In genomic region chr14:93859957-93860356, GRCh38 we compare ENCODE assay signal across 26 cellular contexts.
DNase-seq lines count a peak whose midpoint lies in the region; ATAC-seq and TF ChIP-seq lines count a peak whose summit lies in the region.
"Had no signal": no experiment of that assay in that cellular context is flagged by ENCODE, and none has a peak within 500 bp of the region (broad histone marks: within the 10 kb centered on the region; RNA-seq: fewer than 3 reads in every experiment).

No MANE protein-coding gene starts in this region.

- H3K9me3 Mint-ChIP-seq in MCF 10A (ENCODE audit: unreplicated experiment) = no peaks in the 10 kb centered on the region
- H3K9me3 Mint-ChIP-seq: activated naive CD4-positive, alpha-beta T cell treated with anti-CD3 and anti-CD28 coated beads, Interleukin-2, amount 10 ng/mL, durations not matched to agents 7 days and 5 days; activated T-helper 1 cell treated with anti-CD3 and anti-CD28 coated beads, Interleukin-12 subunit alpha, Interleukin-12 subunit beta, Interleukin-2, Interleukin-4 antibody, amounts not matched to agents 30 ng/mL and 10 ng/mL and 1 ng/mL, durations not matched to agents 14 hours and 24 hours and 36 hours had no signal

- BruUV-seq in MCF 10A (replicated peaks; lab: Mats Ljungman, UMichigan) = no TSS peak
- no TSS peak for BruUV-seq in mammary epithelial cell (replicated peaks; lab: Mats Ljungman, UMichigan)

- no peak overlapping the region for H3K27ac ChIP-seq in mammary epithelial cell (ENCODE audit: insufficient read depth, low read depth, low read length)
- H3K27ac ChIP-seq in esophagus squamous epithelium = peak overlapping the region; percentile 9 to 81 (median 71)
- H3K27ac ChIP-seq in stomach = peak overlapping the region in 4 of 5 donors; percentile 23 to 71 (median 51)
- H3K27ac ChIP-seq: BLaER1, cardiac muscle cell, heart left ventricle had no signal

- no peak overlapping the region for H3K4me2 ChIP-seq in mammary epithelial cell (ENCODE audit: insufficient read depth, low read depth, low read length)
- H3K4me2 ChIP-seq: BLaER1 had no signal

- TF ChIP-seq CTCF in MCF 10A (IDR thresholded peaks at IDR 0.05; ENCODE audit: unreplicated experiment) (no peak), mammary epithelial cell (conservative IDR thresholded peaks at IDR 0.05 in 1 of 2, IDR thresholded peaks at IDR 0.05 in 1 of 2; ENCODE audit: extremely low read depth in 1 of 2, insufficient read depth in 1 of 2, low read depth in 1 of 2, low read length in 2 of 2) (no peak), esophagus squamous epithelium (IDR thresholded peaks at IDR 0.05) (no peak), stomach (IDR thresholded peaks at IDR 0.05) (no peak)

- CTCF ChIA-PET in MCF 10A (lab: Yijun Ruan, JAX) = interaction anchor here (0.6 to 1.4 kb wide), 3 partner anchors 9 to 228 kb away, joined by 3 read pairs; no protein-coding TSS in a partner anchor
- CTCF ChIA-PET in mammary epithelial cell (lab: Charles Lee; ENCODE audit: low non-redundant PET) = no interaction called here

- no peak overlapping the region for H3K27ac Mint-ChIP-seq in MCF 10A (ENCODE audit: low read depth, unreplicated experiment)
- H3K27ac Mint-ChIP-seq: activated B cell treated with CpG ODN at 0.5 μM for 24 hours; activated naive CD4-positive, alpha-beta T cell treated with anti-CD3 and anti-CD28 coated beads, Interleukin-2, amount 10 ng/mL, durations not matched to agents 7 days and 5 days; activated T-helper 1 cell treated with anti-CD3 and anti-CD28 coated beads, Interleukin-12 subunit alpha, Interleukin-12 subunit beta, Interleukin-2, Interleukin-4 antibody, amounts not matched to agents 30 ng/mL and 10 ng/mL and 1 ng/mL, durations not matched to agents 14 hours and 24 hours and 36 hours; HFFc6; naive B cell had no signal

- no peaks in the 10 kb centered on the region for H3K4me1 Mint-ChIP-seq in MCF 10A (ENCODE audit: insufficient read depth, unreplicated experiment)
- H3K4me1 Mint-ChIP-seq: activated B cell treated with CpG ODN at 0.5 μM for 24 hours; activated naive CD4-positive, alpha-beta T cell treated with anti-CD3 and anti-CD28 coated beads, Interleukin-2, amount 10 ng/mL, durations not matched to agents 7 days and 5 days; naive B cell had no signal

- 1% methylated on average over 7 of the region's 7 CpGs for WGBS in mammary epithelial cell (ENCODE audit: low coverage, missing lambda C conversion rate)
- 54 to 83% methylated on average over 6 to 7 of the region's 7 CpGs for WGBS in esophagus squamous epithelium, 2 donors
- WGBS in stomach, 5 donors = 66 to 87% (median 76%) methylated on average over 7 of the region's 7 CpGs

- H3K36me3 Mint-ChIP-seq in MCF 10A (ENCODE audit: insufficient read depth, unreplicated experiment) = no peaks in the 10 kb centered on the region
- H3K36me3 Mint-ChIP-seq: activated naive CD4-positive, alpha-beta T cell treated with anti-CD3 and anti-CD28 coated beads, Interleukin-2, amount 10 ng/mL, durations not matched to agents 7 days and 5 days; naive B cell had no signal

- H3K4me1 ChIP-seq in mammary epithelial cell (ENCODE audit: insufficient read depth, low read length) (no peaks in the 10 kb centered on the region), esophagus squamous epithelium (peaks cover 0 to 23% (median 11%) of the 10 kb centered on the region in 3 donors), stomach (peaks cover 0 to 30% (median 4%) of the 10 kb centered on the region in 4 donors)
- H3K4me1 ChIP-seq: heart left ventricle had no signal

- H3K27me3 Mint-ChIP-seq in MCF 10A (ENCODE audit: insufficient read depth, unreplicated experiment) = peaks cover 67% of the 10 kb centered on the region
- H3K27me3 Mint-ChIP-seq: activated B cell treated with CpG ODN at 0.5 μM for 24 hours had no signal

- in situ Hi-C loops in mammary epithelial cell (cut with MboI; ENCODE audit: low sequenced_read_pairs in 2 of 2) = no loop called here

- H3K4me3 ChIP-seq in mammary epithelial cell (replicated peaks in 1 of 3; ENCODE audit: insufficient read depth in 1 of 3, low read depth in 2 of 3, low read length in 3 of 3) (no peak overlapping the region), esophagus squamous epithelium (no peak overlapping the region), stomach (no peak overlapping the region)
- H3K4me3 ChIP-seq: BLaER1, cardiac muscle cell, heart left ventricle, MG63 had no signal

- ATAC-seq in HG03520 (IDR thresholded peaks at IDR 0.05; ENCODE audit: unreplicated experiment) = no peak
- ATAC-seq: heart left ventricle, left colon, Right ventricle myocardium inferior had no signal

- no peaks in the 10 kb centered on the region for H4K20me1 ChIP-seq in mammary epithelial cell (ENCODE audit: insufficient read depth, low read length)
- H4K20me1 ChIP-seq: BLaER1 had no signal

- intact Hi-C loops in MCF 10A (cut with micrococcal nuclease) (no loop called here), mammary epithelial cell (cut with micrococcal nuclease) (no loop called here), esophagus squamous epithelium (cut with DNase I) (no loop called here), stomach (cut with DNase I; ENCODE audit: low total_unique reads) (no loop called here)

- no peak overlapping the region for H3K4me3 Mint-ChIP-seq in MCF 10A (ENCODE audit: unreplicated experiment)
- H3K4me3 Mint-ChIP-seq: activated B cell treated with CpG ODN at 0.5 μM for 24 hours; activated naive CD4-positive, alpha-beta T cell treated with anti-CD3 and anti-CD28 coated beads, Interleukin-2, amount 10 ng/mL, durations not matched to agents 7 days and 5 days; activated T-helper 1 cell treated with anti-CD3 and anti-CD28 coated beads, Interleukin-12 subunit alpha, Interleukin-12 subunit beta, Interleukin-2, Interleukin-4 antibody, amounts not matched to agents 30 ng/mL and 10 ng/mL and 1 ng/mL, durations not matched to agents 14 hours and 24 hours and 36 hours; HFFc6; naive B cell had no signal

- no peak overlapping the region for H3K9ac ChIP-seq in mammary epithelial cell (ENCODE audit: insufficient read depth, low read length)
- H3K9ac ChIP-seq: BLaER1 had no signal

- DNase-seq in MCF 10A (ENCODE audit: unreplicated experiment) = peak; percentile 13
- no peak for DNase-seq in mammary epithelial cell
- peak; percentile 38 for DNase-seq in NCI-H69 (lab: John Stamatoyannopoulos, UW)
- DNase-seq in esophagus squamous epithelium (lab: John Stamatoyannopoulos, UW) = no peak
- peak; percentile 37 for DNase-seq in stomach
- DNase-seq in NCI-H2196 treated with DMSO at 0.1 percent for 48 hours (lab: John Stamatoyannopoulos, UW; ENCODE audit: unreplicated experiment) = no peak
- DNase-seq in DMS53 treated with DMSO at 0.1 percent for 48 hours (lab: John Stamatoyannopoulos, UW; ENCODE audit: unreplicated experiment) = no peak
- DNase-seq: activated B cell treated with CpG ODN at 0.5 μM for 24 hours; activated CD4-positive, alpha-beta T cell treated with anti-CD3 and anti-CD28 coated beads, Interleukin-2, amount 50 U/mL, for 4 hours; activated naive CD4-positive, alpha-beta T cell treated with anti-CD3 and anti-CD28 coated beads, Interleukin-2, amount 10 ng/mL, durations not matched to agents 7 days and 5 days; EL; heart left ventricle; HFFc6; mesendoderm; MG63; naive B cell; NCI-H1436; retina; SW 1271; T1000 had no signal

- H3K27me3 ChIP-seq in mammary epithelial cell (ENCODE audit: insufficient read depth, low read length) (no peaks in the 10 kb centered on the region), esophagus squamous epithelium (peaks cover 0 to 10% (median 0%) of the 10 kb centered on the region in 4 donors), stomach (peaks cover 0 to 16% (median 6%) of the 10 kb centered on the region in 3 donors)
- H3K27me3 ChIP-seq: BLaER1, cardiac muscle cell, MG63 had no signal

- POLR2A ChIA-PET in MCF 10A (lab: Yijun Ruan, JAX) = interaction anchor here (0.6 kb wide), 1 partner anchor 23 kb away, joined by 3 read pairs; no protein-coding TSS in a partner anchor

- dilution Hi-C loops in mammary epithelial cell (cut with HindIII; ENCODE audit: low sequenced_read_pairs) = loop anchor here (5.0 kb wide), 1 partner anchor 68 kb away; no protein-coding TSS in a partner anchor

- H3K9me3 ChIP-seq in mammary epithelial cell (replicated peaks; ENCODE audit: insufficient read depth, low read length) = no peaks in the 10 kb centered on the region
- no peaks in the 10 kb centered on the region for H3K9me3 ChIP-seq in esophagus squamous epithelium
- no peaks in the 10 kb centered on the region for H3K9me3 ChIP-seq in stomach
- H3K9me3 ChIP-seq: heart left ventricle, MG63 had no signal

- peak; percentile 40 for TF ChIP-seq EP300 in stomach (IDR thresholded peaks at IDR 0.05)

- no peaks in the 10 kb centered on the region for H3K36me3 ChIP-seq in mammary epithelial cell (ENCODE audit: insufficient read depth, low read length)
- H3K36me3 ChIP-seq in esophagus squamous epithelium = no peaks in the 10 kb centered on the region
- no peaks in the 10 kb centered on the region for H3K36me3 ChIP-seq in stomach
- H3K36me3 ChIP-seq: BLaER1, cardiac muscle cell, heart left ventricle, MG63 had no signal

- no peak for TF ChIP-seq POLR2A in esophagus squamous epithelium (IDR thresholded peaks at IDR 0.05)
- no peak for TF ChIP-seq POLR2A in stomach (IDR thresholded peaks at IDR 0.05)

- H3K79me2 ChIP-seq in mammary epithelial cell (ENCODE audit: insufficient read depth, low read length) = no peaks in the 10 kb centered on the region

- H2AFZ ChIP-seq in mammary epithelial cell (ENCODE audit: low read depth, low read length) = no peak overlapping the region

Comparison
In these comparisons a context has a peak if more than half of its experiments do, and no peak if none do; other contexts are left out.
1. DNase-seq: peak in MCF 10A (single experiment), NCI-H69 (single experiment) and stomach (single experiment); none in mammary epithelial cell (single experiment), esophagus squamous epithelium (single experiment), NCI-H2196 treated with DMSO at 0.1 percent for 48 hours (single experiment) and DMS53 treated with DMSO at 0.1 percent for 48 hours (single experiment).